17 cellular contexts compared by ENCODE assay signal in the genomic region with DNA sequence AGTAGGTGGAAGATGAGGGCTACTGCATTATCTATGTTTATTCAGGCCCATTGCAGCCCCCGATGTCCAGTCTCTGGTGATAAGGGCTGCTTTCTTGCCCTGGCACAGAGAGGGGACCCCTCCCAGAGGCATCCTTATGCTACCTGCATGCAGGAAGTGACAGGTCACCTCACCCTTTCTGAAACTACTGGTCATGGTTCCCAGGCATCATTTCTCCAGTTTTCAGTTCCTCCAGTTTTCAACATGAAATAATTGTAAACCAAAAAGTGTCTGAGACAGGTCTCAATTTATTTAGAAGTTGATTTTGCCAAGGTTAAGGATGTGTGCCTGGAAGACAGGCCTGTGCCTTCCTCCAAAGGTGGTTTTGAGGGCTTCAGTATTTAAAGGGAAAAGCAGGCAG. TPM values are rescaled to one million over a fixed set of nuclear protein-coding genes. Genes with fewer than 3 reads are reported as not detected.
A peak's percentile ranks its signal among the peaks of the same experiment; 100 is the strongest.
DNase-seq lines count a peak whose midpoint lies in the region; ATAC-seq and TF ChIP-seq lines count a peak whose summit lies in the region.
"Had no signal": no experiment of that assay in that cellular context is flagged by ENCODE, and none has a peak within 500 bp of the region (broad histone marks: within the 10 kb centered on the region; RNA-seq: fewer than 3 reads in every experiment).

No MANE protein-coding gene starts in this region.

- no peak overlapping the region for H3K4me3 ChIP-seq in GM12865 (ENCODE audit: low read depth, low read length)
- H3K4me3 ChIP-seq in OCI-LY3 (ENCODE audit: low read length): peak overlapping the region; percentile 46
- H3K4me3 ChIP-seq in gastroesophageal sphincter: no peak overlapping the region
- H3K4me3 ChIP-seq: A549, GM23248 had no signal

- H3K4me1 Mint-ChIP-seq in glutamatergic neuron (ENCODE audit: low read depth, unreplicated experiment): peaks cover 21% of the 10 kb centered on the region
- H3K4me1 Mint-ChIP-seq: CD4-positive, alpha-beta memory T cell had no signal

- ATAC-seq in gastroesophageal sphincter: no peak
- ATAC-seq in GM18873 (IDR thresholded peaks at IDR 0.05; ENCODE audit: low FRiP score, unreplicated experiment): no peak
- no peak for ATAC-seq in esophagus mucosa
- ATAC-seq: A549 had no signal

- H3K9me3 Mint-ChIP-seq in glutamatergic neuron (ENCODE audit: unreplicated experiment): peaks cover 5% of the 10 kb centered on the region

- H3K9me3 ChIP-seq in OCI-LY3 (ENCODE audit: insufficient read depth, low read length) (no peaks in the 10 kb centered on the region), gastroesophageal sphincter (peaks cover 0 to 8% (median 0%) of the 10 kb centered on the region in 3 donors)
- H3K9me3 ChIP-seq: BE2C had no signal

- no peaks in the 10 kb centered on the region for H4K20me1 ChIP-seq in OCI-LY3 (ENCODE audit: insufficient read depth, low read length)

- H3K4me1 ChIP-seq in OCI-LY3 (ENCODE audit: low read length): peaks cover 42% of the 10 kb centered on the region
- H3K4me1 ChIP-seq in gastroesophageal sphincter: no peaks in the 10 kb centered on the region

- H3K27ac ChIP-seq in OCI-LY3 (ENCODE audit: low read length): peak overlapping the region; percentile 87
- H3K27ac ChIP-seq in gastroesophageal sphincter: no peak overlapping the region
- H3K27ac ChIP-seq: A549, C4-2B, GM23248 had no signal

- TF ChIP-seq POLR2A in gastroesophageal sphincter (IDR thresholded peaks at IDR 0.05): no peak

- H3K27me3 Mint-ChIP-seq in glutamatergic neuron (ENCODE audit: unreplicated experiment): peaks cover 6% of the 10 kb centered on the region

- H3K27me3 ChIP-seq in OCI-LY3 (ENCODE audit: low read depth, low read length): no peaks in the 10 kb centered on the region
- H3K27me3 ChIP-seq in gastroesophageal sphincter: peaks cover 12% of the 10 kb centered on the region
- H3K27me3 ChIP-seq: BE2C had no signal

- peak overlapping the region; percentile 98 for H3K27ac Mint-ChIP-seq in glutamatergic neuron (ENCODE audit: unreplicated experiment)

- no peak for TF ChIP-seq EP300 in gastroesophageal sphincter (IDR thresholded peaks at IDR 0.05)

- WGBS in gastroesophageal sphincter (ENCODE audit: low coverage in 1 of 2), 2 donors: 40 to 70% methylated on average over 1 of the region's 1 CpG

- DNase-seq in GM12865 (ENCODE audit: low read depth): peak; percentile 55
- DNase-seq in glutamatergic neuron: no peak
- peak; percentile 10 for DNase-seq in posterior vena cava (ENCODE audit: low spot score)
- DNase-seq: BE2C; CD4-positive, alpha-beta memory T cell; DMS79 treated with DMSO at 0.1 percent for 48 hours; EL; GDM1; GM23248; H7; KBM-7 had no signal

- H3K79me2 ChIP-seq in OCI-LY3 (ENCODE audit: low read length): no peaks in the 10 kb centered on the region

- TF ChIP-seq CTCF in GM12865 (IDR thresholded peaks at IDR 0.05; ENCODE audit: insufficient read depth, low read depth, low read length, missing control alignments): no peak
- no peak for TF ChIP-seq CTCF in OCI-LY3 (IDR thresholded peaks at IDR 0.05; ENCODE audit: low read depth, low read length)
- TF ChIP-seq CTCF in glutamatergic neuron (IDR thresholded peaks at IDR 0.05; ENCODE audit: partially characterized antibody, unreplicated experiment): no peak
- TF ChIP-seq CTCF in gastroesophageal sphincter (IDR thresholded peaks at IDR 0.05): no peak

- peak overlapping the region; percentile 73; the same call in 1 of the 2 replicates for H2AFZ ChIP-seq in OCI-LY3 (ENCODE audit: low read depth, low read length)
- H2AFZ ChIP-seq: GM23248 had no signal

- no peaks in the 10 kb centered on the region for H3K36me3 Mint-ChIP-seq in glutamatergic neuron (ENCODE audit: unreplicated experiment)

- H3K36me3 ChIP-seq in OCI-LY3 (replicated peaks; ENCODE audit: low read depth, low read length) (no peaks in the 10 kb centered on the region), gastroesophageal sphincter (no peaks in the 10 kb centered on the region)
- H3K36me3 ChIP-seq: BE2C had no signal

- intact Hi-C loops in posterior vena cava (cut with DNase I): no loop called here

- no peak overlapping the region for H3K4me3 Mint-ChIP-seq in glutamatergic neuron (ENCODE audit: unreplicated experiment)
- H3K4me3 Mint-ChIP-seq: CD4-positive, alpha-beta memory T cell had no signal

- peak overlapping the region; percentile 61 for H3K4me2 ChIP-seq in OCI-LY3 (ENCODE audit: low read length)
- H3K4me2 ChIP-seq: A549 had no signal

- peak overlapping the region; percentile 53; the same call in 1 of the 2 replicates for H3K9ac ChIP-seq in OCI-LY3 (ENCODE audit: low read length)
- H3K9ac ChIP-seq: GM23248 had no signal

RNA-seq across cellular contexts. Expression of gene CTTN, which starts 57.0 kb away (rescaled TPM):
- total RNA-seq in glutamatergic neuron (ENCODE audit: unreplicated experiment) (296 TPM), posterior vena cava (100 to 1,000 TPM; 192 to 195 TPM), gastroesophageal sphincter (100 to 1,000 TPM; 164 to 316 (median 179) TPM), esophagus mucosa (173 TPM)
